Comparison of ENCODE assay signal across 9 cellular contexts in the genomic region with DNA sequence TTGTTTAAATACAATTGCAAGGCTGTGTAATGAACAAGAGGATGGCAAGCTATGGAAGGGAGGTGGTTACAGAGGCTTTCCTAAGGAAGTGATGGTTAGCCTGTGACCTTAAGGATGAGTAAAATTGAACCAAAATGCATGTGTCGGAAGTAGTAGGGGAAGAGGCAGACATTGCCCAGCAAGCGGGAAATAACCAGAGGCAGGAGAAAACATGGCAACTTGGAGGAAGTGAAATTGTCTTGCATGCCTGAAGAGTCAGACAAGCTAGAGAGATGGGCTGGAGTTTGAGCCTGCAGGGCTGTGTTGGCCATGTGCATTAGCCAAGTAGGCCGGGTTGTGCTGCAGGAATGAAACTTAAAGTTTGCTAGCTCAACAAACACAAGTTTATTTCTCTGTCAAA.
DNase-seq lines count a peak whose midpoint lies in the region; ATAC-seq lines count a peak whose summit lies in the region.
"Had no signal": no experiment of that assay in that cellular context is flagged by ENCODE, and none has a peak within 500 bp of the region (broad histone marks: within the 10 kb centered on the region; RNA-seq: fewer than 3 reads in every experiment).

No MANE protein-coding gene starts in this region.

- H3K4me1 ChIP-seq in neuronal stem cell (ENCODE audit: control insufficient read depth in 2 of 2, insufficient read depth in 1 of 2, low read depth in 1 of 2, low read length in 2 of 2): no peaks in the 10 kb centered on the region

- no peak overlapping the region for H3K4ac ChIP-seq in neuronal stem cell (ENCODE audit: low read length)

- no peak overlapping the region for H3K4me3 ChIP-seq in neuronal stem cell (ENCODE audit: low read length in 2 of 2)

- H3K9ac ChIP-seq in neuronal stem cell (ENCODE audit: low read depth, low read length, poor library complexity): no peak overlapping the region

- H3K4me1 Mint-ChIP-seq in activated naive CD4-positive, alpha-beta T cell treated with anti-CD3 and anti-CD28 coated beads, Interleukin-2, amount 50 U/mL, for 24 hours: peaks cover 90% of the 10 kb centered on the region
- peaks cover 29 to 51% of the 10 kb centered on the region in 2 donors for H3K4me1 Mint-ChIP-seq in stimulated activated naive B cell treated with anti-CD40 and anti-IgM and Interleukin-4, amounts not matched to agents 10 μg/mL and 1 μg/mL and 100 μg/mL, for 72 hours

- no peak overlapping the region for H2BK12ac ChIP-seq in neuronal stem cell (ENCODE audit: low read length)

- H3K9me3 ChIP-seq in neuronal stem cell (replicated peaks in 1 of 2; ENCODE audit: control insufficient read depth in 2 of 2, insufficient read depth in 1 of 2, low read depth in 1 of 2, low read length in 2 of 2): no peaks in the 10 kb centered on the region

- peaks cover 14% of the 10 kb centered on the region for H3K9me3 Mint-ChIP-seq in activated naive CD4-positive, alpha-beta T cell treated with anti-CD3 and anti-CD28 coated beads, Interleukin-2, amount 50 U/mL, for 24 hours
- H3K9me3 Mint-ChIP-seq in stimulated activated naive B cell treated with anti-CD40 and anti-IgM and Interleukin-4, amounts not matched to agents 10 μg/mL and 1 μg/mL and 100 μg/mL, for 72 hours: peaks cover 0 to 5% of the 10 kb centered on the region in 2 donors

- H3K14ac ChIP-seq in neuronal stem cell (ENCODE audit: low read length): no peak overlapping the region

- H4K91ac ChIP-seq in neuronal stem cell (ENCODE audit: low read depth, low read length, poor library complexity): no peak overlapping the region

- H3K36me3 Mint-ChIP-seq in activated naive CD4-positive, alpha-beta T cell treated with anti-CD3 and anti-CD28 coated beads, Interleukin-2, amount 50 U/mL, for 24 hours: peaks cover 41% of the 10 kb centered on the region
- peaks cover 0 to 5% of the 10 kb centered on the region in 2 donors for H3K36me3 Mint-ChIP-seq in stimulated activated naive B cell treated with anti-CD40 and anti-IgM and Interleukin-4, amounts not matched to agents 10 μg/mL and 1 μg/mL and 100 μg/mL, for 72 hours

- H3K23ac ChIP-seq in neuronal stem cell (ENCODE audit: low read depth, low read length, poor library complexity): no peak overlapping the region

- no peak for DNase-seq in activated naive CD4-positive, alpha-beta T cell treated with anti-CD3 and anti-CD28 coated beads, Interleukin-2, amount 50 U/mL, for 16 hours
- DNase-seq in stimulated activated naive B cell treated with anti-CD40 and anti-IgM and Interleukin-4, amounts not matched to agents 10 μg/mL and 1 μg/mL and 100 μg/mL, for 72 hours: peak; percentile 63
- no peak for DNase-seq in neuronal stem cell (ENCODE audit: low spot score)
- DNase-seq in NCI-H2081 treated with DMSO at 0.1 percent for 48 hours (lab: John Stamatoyannopoulos, UW): no peak
- DNase-seq in NCI-H2171 (lab: John Stamatoyannopoulos, UW): no peak
- DNase-seq: 8988T had no signal

- H3K4me2 ChIP-seq in neuronal stem cell (ENCODE audit: insufficient read depth, low read length, poor library complexity, severe bottlenecking): no peak overlapping the region

- H3K4me3 Mint-ChIP-seq in activated naive CD4-positive, alpha-beta T cell treated with anti-CD3 and anti-CD28 coated beads, Interleukin-2, amount 50 U/mL, for 24 hours: no peak overlapping the region
- H3K4me3 Mint-ChIP-seq in stimulated activated naive B cell treated with anti-CD40 and anti-IgM and Interleukin-4, amounts not matched to agents 10 μg/mL and 1 μg/mL and 100 μg/mL, for 72 hours: no peak overlapping the region

- no peak overlapping the region for H4K8ac ChIP-seq in neuronal stem cell (ENCODE audit: low read depth, low read length)

- H3K27ac ChIP-seq in neuronal stem cell (replicated peaks; ENCODE audit: low read length): no peak overlapping the region

- peak overlapping the region; percentile 2 for H3K27ac Mint-ChIP-seq in activated naive CD4-positive, alpha-beta T cell treated with anti-CD3 and anti-CD28 coated beads, Interleukin-2, amount 50 U/mL, for 24 hours
- H3K27ac Mint-ChIP-seq in stimulated activated naive B cell treated with anti-CD40 and anti-IgM and Interleukin-4, amounts not matched to agents 10 μg/mL and 1 μg/mL and 100 μg/mL, for 72 hours: no peak overlapping the region

- H2AK5ac ChIP-seq in neuronal stem cell (ENCODE audit: low read depth, low read length): no peak overlapping the region

- H2AFZ ChIP-seq in neuronal stem cell (ENCODE audit: low read length): no peak overlapping the region

- ATAC-seq in GM21825 (IDR thresholded peaks at IDR 0.05; ENCODE audit: unreplicated experiment) (peak; percentile 77), HG03280 (IDR thresholded peaks at IDR 0.05; ENCODE audit: unreplicated experiment) (peak; percentile 62)
- ATAC-seq in stimulated activated naive B cell treated with anti-CD40 and anti-IgM and Interleukin-4, amounts not matched to agents 10 μg/mL and 1 μg/mL and 100 μg/mL, for 72 hours (replicated peaks): peak; percentile 98 to 99

- no peak overlapping the region for H2BK5ac ChIP-seq in neuronal stem cell (ENCODE audit: low read length)

- no peaks in the 10 kb centered on the region for H3K36me3 ChIP-seq in neuronal stem cell (replicated peaks in 1 of 2; ENCODE audit: control insufficient read depth in 2 of 2, insufficient read depth in 2 of 2, low read length in 2 of 2)

- no peak overlapping the region for H2BK120ac ChIP-seq in neuronal stem cell (ENCODE audit: low read depth, low read length)

- H2BK15ac ChIP-seq in neuronal stem cell (ENCODE audit: low read length): no peak overlapping the region

- H3K27me3 ChIP-seq in neuronal stem cell (ENCODE audit: control insufficient read depth in 3 of 3, insufficient read depth in 3 of 3, low read depth in 1 of 3, low read length in 3 of 3): no peaks in the 10 kb centered on the region

- H3K79me1 ChIP-seq in neuronal stem cell (ENCODE audit: low read depth, low read length): no peaks in the 10 kb centered on the region

- H3K27me3 Mint-ChIP-seq in activated naive CD4-positive, alpha-beta T cell treated with anti-CD3 and anti-CD28 coated beads, Interleukin-2, amount 50 U/mL, for 24 hours: no peaks in the 10 kb centered on the region
- no peaks in the 10 kb centered on the region for H3K27me3 Mint-ChIP-seq in stimulated activated naive B cell treated with anti-CD40 and anti-IgM and Interleukin-4, amounts not matched to agents 10 μg/mL and 1 μg/mL and 100 μg/mL, for 72 hours

- H3K18ac ChIP-seq in neuronal stem cell (ENCODE audit: low read length): no peak overlapping the region

- WGBS in neuronal stem cell (ENCODE audit: extremely low coverage in 2 of 2, insufficient read length in 2 of 2, insufficient replicate concordance in 1 of 2), 2 donors: no CpG with 5 or more reads among the region's 3 CpGs
